In genomic region chr12:117441751-117442150, GRCh38 we compare ENCODE assay signal across 11 cellular contexts.
DNase-seq lines count a peak whose midpoint lies in the region; ATAC-seq and TF ChIP-seq lines count a peak whose summit lies in the region.
"Had no signal": no experiment of that assay in that cellular context is flagged by ENCODE, and none has a peak within 500 bp of the region (broad histone marks: within the 10 kb centered on the region; RNA-seq: fewer than 3 reads in every experiment).

No MANE protein-coding gene starts in this region.

- no peaks in the 10 kb centered on the region for H3K79me2 ChIP-seq in OCI-LY7 (ENCODE audit: insufficient read depth, low read depth, low read length)

- no TSS peak for BruUV-seq in OCI-LY7 (replicated peaks; lab: Mats Ljungman, UMichigan)

- H3K36me3 ChIP-seq in body of pancreas (replicated peaks in 1 of 2; ENCODE audit: insufficient read depth in 1 of 2, low read depth in 2 of 2), result no peaks in the 10 kb centered on the region
- no peaks in the 10 kb centered on the region for H3K36me3 ChIP-seq in testis (ENCODE audit: low read depth, missing control alignments)
- H3K36me3 ChIP-seq in OCI-LY7 (ENCODE audit: insufficient read depth, low read length), result no peaks in the 10 kb centered on the region

- DNase-seq in COLO668 (lab: John Stamatoyannopoulos, UW; ENCODE audit: unreplicated experiment), result peak; percentile 10
- peak; percentile 8 for DNase-seq in NAMALWA (ENCODE audit: low spot score)
- peak; percentile 21 to 61 (median 42) for DNase-seq in body of pancreas
- peak; percentile 23 for DNase-seq in midbrain (lab: John Stamatoyannopoulos, UW)
- DNase-seq in testis, result no peak
- DNase-seq in coronary artery (ENCODE audit: low spot score), result no peak
- no peak for DNase-seq in OCI-LY7 (ENCODE audit: low spot score)
- DNase-seq: activated T-cell treated with anti-CD3 and anti-CD28 coated beads, Interleukin-2, amount 50 U/mL, for 48 hours; HFFc6; stimulated activated CD4-positive, alpha-beta T cell treated with anti-CD3 and anti-CD28 coated beads, Interleukin-4, amount 100 ng/mL, for 24 hours had no signal

- no peaks in the 10 kb centered on the region for H3K27me3 ChIP-seq in body of pancreas
- H3K27me3 ChIP-seq in testis, result no peaks in the 10 kb centered on the region

- ATAC-seq in body of pancreas (peak; percentile 63), HG03469 (IDR thresholded peaks at IDR 0.05; ENCODE audit: unreplicated experiment) (no peak)

- whole genome bisulfite sequencing in body of pancreas, 2 donors, result 63 to 100% methylated on average over 1 to 4 of the region's 4 CpGs
- WGBS in testis, 2 donors, result 64 to 69% methylated on average over 4 of the region's 4 CpGs

- POLR2A ChIA-PET in OCI-LY7 (lab: Charles Lee), result no interaction called here

- no peak overlapping the region for H3K4me2 ChIP-seq in OCI-LY7 (ENCODE audit: low read length)

- no peak overlapping the region for H2AFZ ChIP-seq in OCI-LY7 (ENCODE audit: low read length)

- H3K4me3 ChIP-seq in body of pancreas, result no peak overlapping the region
- H3K4me3 ChIP-seq in testis, result no peak overlapping the region
- H3K4me3 ChIP-seq in coronary artery, result no peak overlapping the region
- no peak overlapping the region for H3K4me3 ChIP-seq in OCI-LY7 (ENCODE audit: low read depth, low read length, poor library complexity, severe bottlenecking)

- no peaks in the 10 kb centered on the region for H3K9me2 ChIP-seq in OCI-LY7 (ENCODE audit: insufficient read depth, low read length)

- CTCF ChIA-PET in OCI-LY7 (lab: Charles Lee; ENCODE audit: unreplicated experiment), result no interaction called here

- H4K20me1 ChIP-seq in OCI-LY7 (ENCODE audit: insufficient read depth, low read length), result no peaks in the 10 kb centered on the region

- H3K9me3 ChIP-seq in body of pancreas (no peaks in the 10 kb centered on the region), testis (no peaks in the 10 kb centered on the region), OCI-LY7 (ENCODE audit: low read length) (no peaks in the 10 kb centered on the region)

- intact Hi-C loops in body of pancreas (cut with DNase I), result no loop called here
- intact Hi-C loops in testis (cut with DNase I; ENCODE audit: low total_unique reads), result no loop called here
- intact Hi-C loops in OCI-LY7 (cut with micrococcal nuclease; ENCODE audit: unreplicated experiment), result no loop called here

- H3K4me1 ChIP-seq in body of pancreas (peaks cover 5% of the 10 kb centered on the region), testis (no peaks in the 10 kb centered on the region), OCI-LY7 (ENCODE audit: insufficient read depth, low read length, poor library complexity, severe bottlenecking) (no peaks in the 10 kb centered on the region)

- no peak overlapping the region for H3K27ac ChIP-seq in body of pancreas
- H3K27ac ChIP-seq in testis, result no peak overlapping the region
- H3K27ac ChIP-seq in coronary artery, result no peak overlapping the region
- H3K27ac ChIP-seq in OCI-LY7 (ENCODE audit: low read depth, low read length, poor library complexity, severe bottlenecking), result no peak overlapping the region

- TF ChIP-seq POLR2A in body of pancreas (IDR thresholded peaks at IDR 0.05) (no peak), testis (IDR thresholded peaks at IDR 0.05) (no peak)

- TF ChIP-seq CTCF in body of pancreas (IDR thresholded peaks at IDR 0.05) (no peak), testis (IDR thresholded peaks at IDR 0.05) (no peak), coronary artery (IDR thresholded peaks at IDR 0.05) (no peak), OCI-LY7 (conservative IDR thresholded peaks at IDR 0.05; ENCODE audit: low read length) (no peak)

Comparison
In these comparisons a context has a peak if more than half of its experiments do, and no peak if none do; other contexts are left out.
1. DNase-seq: peak in COLO668 (single experiment), NAMALWA (single experiment), body of pancreas (4 of 4) and midbrain (single experiment); none in testis (single experiment), coronary artery (single experiment) and OCI-LY7 (single experiment).